21 cellular contexts compared by ENCODE assay signal in the genomic region with DNA sequence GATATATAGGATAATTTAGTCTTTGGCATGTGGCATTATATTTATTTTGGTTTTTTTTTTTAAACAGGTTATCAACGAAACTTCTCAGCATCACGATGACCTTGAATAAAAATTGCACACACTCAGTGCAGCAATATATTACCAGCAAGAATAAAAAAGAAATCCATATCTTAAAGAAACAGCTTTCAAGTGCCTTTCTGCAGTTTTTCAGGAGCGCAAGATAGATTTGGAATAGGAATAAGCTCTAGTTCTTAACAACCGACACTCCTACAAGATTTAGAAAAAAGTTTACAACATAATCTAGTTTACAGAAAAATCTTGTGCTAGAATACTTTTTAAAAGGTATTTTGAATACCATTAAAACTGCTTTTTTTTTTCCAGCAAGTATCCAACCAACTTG. TPM values are rescaled to one million over a fixed set of nuclear protein-coding genes. Genes with fewer than 3 reads are reported as not detected.
DNase-seq lines count a peak whose midpoint lies in the region; ATAC-seq and TF ChIP-seq lines count a peak whose summit lies in the region.
"Had no signal": no experiment of that assay in that cellular context is flagged by ENCODE, and none has a peak within 500 bp of the region (broad histone marks: within the 10 kb centered on the region; RNA-seq: fewer than 3 reads in every experiment).

No MANE protein-coding gene starts in this region.

- peak overlapping the region; percentile 88; the same call in 1 of the 2 replicates for H3K4me2 ChIP-seq in SK-N-SH
- H3K4me2 ChIP-seq: BLaER1 had no signal

- no peaks in the 10 kb centered on the region for H3K9me2 ChIP-seq in SK-N-SH

- no peak for DNase-seq in SK-N-SH
- DNase-seq in astrocyte of the spinal cord (ENCODE audit: low read depth, low spot score): peak; percentile 27
- DNase-seq in effector memory CD8-positive, alpha-beta T cell: no peak
- no peak for DNase-seq in globus pallidus (ENCODE audit: low spot score)
- DNase-seq: GF-D8; GOT3; Karpas-422; MM.1S; NCI-H1092 treated with DMSO at 0.1 percent for 48 hours; NCI-H1694; NCI-H526 treated with DMSO at 0.1 percent for 48 hours; NK-92 treated with Interleukin-12 subunit alpha and Interleukin-12 subunit beta, amount 100 ng/mL, for 24 hours; OCI-M1; RPMI8226; SIG-M5 had no signal

- H3K27me3 ChIP-seq in SK-N-SH (ENCODE audit: insufficient read depth) (no peaks in the 10 kb centered on the region), subcutaneous abdominal adipose tissue (ENCODE audit: control insufficient read depth in 5 of 5, insufficient read depth in 4 of 5, low read length in 5 of 5) (no peaks in the 10 kb centered on the region)
- H3K27me3 ChIP-seq: BLaER1 had no signal

- ATAC-seq in SK-N-SH treated with all-trans-retinoic acid at 6 μM for 48 hours (no peak), HG02610 (IDR thresholded peaks at IDR 0.05; ENCODE audit: unreplicated experiment) (no peak)
- no peak for ATAC-seq in effector memory CD8-positive, alpha-beta T cell (replicated peaks)

- no peak for TF ChIP-seq RAD21 in SK-N-SH (IDR thresholded peaks at IDR 0.05; ENCODE audit: low read length)

- peak overlapping the region; percentile 100 for H3K9ac ChIP-seq in SK-N-SH
- no peak overlapping the region for H3K9ac ChIP-seq in subcutaneous abdominal adipose tissue (ENCODE audit: low read length in 5 of 5)
- H3K9ac ChIP-seq: BLaER1 had no signal

- no peak overlapping the region for H3K4me3 Mint-ChIP-seq in effector memory CD8-positive, alpha-beta T cell

- WGBS in SK-N-SH (ENCODE audit: low lambda C conversion rate): 88% methylated on average over 4 of the region's 4 CpGs
- WGBS in mesodermal cell (ENCODE audit: insufficient coverage in 2 of 2), 2 experiments: 100% methylated on average over 1 of the region's 4 CpGs; no CpG with 5 or more reads in 1 of the 2 experiments

- no peak overlapping the region for H2AFZ ChIP-seq in SK-N-SH (ENCODE audit: low read depth)

- POLR2A ChIA-PET in SK-N-SH (lab: Yijun Ruan, JAX): no interaction called here

- H3K9me3 Mint-ChIP-seq in effector memory CD8-positive, alpha-beta T cell: no peaks in the 10 kb centered on the region

- no peak for TF ChIP-seq CTCF in SK-N-SH (IDR thresholded peaks at IDR 0.05)
- TF ChIP-seq CTCF in astrocyte of the spinal cord (IDR thresholded peaks at IDR 0.05; ENCODE audit: low read depth, low read length): no peak

- TF ChIP-seq EP300 in SK-N-SH (IDR thresholded peaks at IDR 0.05; ENCODE audit: borderline replicate concordance in 1 of 2, low read depth in 1 of 2, low read length in 1 of 2): no peak

- peaks cover 0 to 12% of the 10 kb centered on the region in 2 experiments; a peak in 2 of 4 replicates for H3K4me1 ChIP-seq in SK-N-SH (ENCODE audit: control insufficient read depth in 1 of 2, insufficient read depth in 2 of 2, low read depth in 1 of 2, low read length in 1 of 2)
- no peaks in the 10 kb centered on the region for H3K4me1 ChIP-seq in mesodermal cell (ENCODE audit: control insufficient read depth, insufficient read depth, low read length, poor library complexity, severe bottlenecking)
- peaks cover 6 to 47% (median 39%) of the 10 kb centered on the region in 5 donors for H3K4me1 ChIP-seq in subcutaneous abdominal adipose tissue (ENCODE audit: control insufficient read depth in 5 of 5, insufficient read depth in 5 of 5, low read length in 5 of 5)

- peaks cover 89% of the 10 kb centered on the region for H3F3A ChIP-seq in SK-N-SH (replicated peaks; ENCODE audit: insufficient read depth)

- H3K79me2 ChIP-seq in SK-N-SH (ENCODE audit: insufficient read depth): peaks cover 43% of the 10 kb centered on the region

- H3K4me1 Mint-ChIP-seq in effector memory CD8-positive, alpha-beta T cell (ENCODE audit: low read depth in 2 of 2): peaks cover 13 to 29% of the 10 kb centered on the region in 2 donors

- in situ Hi-C loops in astrocyte of the spinal cord (cut with HindIII; ENCODE audit: low sequenced_read_pairs): loop anchor here (25.0 kb wide), 1 partner anchor 375 kb away; no protein-coding TSS in a partner anchor

- H3K9me3 ChIP-seq in SK-N-SH (no peaks in the 10 kb centered on the region), mesodermal cell (ENCODE audit: control insufficient read depth, low read length) (no peaks in the 10 kb centered on the region), subcutaneous abdominal adipose tissue (ENCODE audit: control insufficient read depth in 5 of 5, low read length in 5 of 5) (peaks cover 0 to 7% (median 0%) of the 10 kb centered on the region in 5 donors)
- H3K9me3 ChIP-seq: BLaER1 had no signal

- H3K27ac ChIP-seq in SK-N-SH (ENCODE audit: low read depth in 2 of 2, low read length in 1 of 2) (peak overlapping the region; percentile 12 to 98; a peak in 3 of 4 replicates), mesodermal cell (ENCODE audit: low read depth, low read length, severe bottlenecking) (peak overlapping the region; percentile 34), subcutaneous abdominal adipose tissue (ENCODE audit: low read depth, low read length) (peak overlapping the region; percentile 68)
- H3K27ac ChIP-seq: 22Rv1, BLaER1 had no signal

- peaks cover 66% of the 10 kb centered on the region for H4K20me1 ChIP-seq in SK-N-SH (ENCODE audit: insufficient read depth)

- H3K36me3 ChIP-seq in SK-N-SH (replicated peaks in 1 of 2; ENCODE audit: control insufficient read depth in 1 of 2, insufficient read depth in 2 of 2, low read length in 1 of 2) (peaks cover 51 to 57% of the 10 kb centered on the region in 2 experiments), mesodermal cell (ENCODE audit: control insufficient read depth, insufficient read depth, low read length) (peaks cover 51% of the 10 kb centered on the region), subcutaneous abdominal adipose tissue (ENCODE audit: control insufficient read depth in 5 of 5, insufficient read depth in 5 of 5, low read length in 5 of 5) (peaks cover 36 to 58% (median 53%) of the 10 kb centered on the region in 5 donors)

- H3K27me3 Mint-ChIP-seq in effector memory CD8-positive, alpha-beta T cell: no peaks in the 10 kb centered on the region

- H3K27ac Mint-ChIP-seq in effector memory CD8-positive, alpha-beta T cell: peak overlapping the region in 1 of 2 donors; percentile 100

- H3K36me3 Mint-ChIP-seq in effector memory CD8-positive, alpha-beta T cell (ENCODE audit: insufficient read depth): peaks cover 85% of the 10 kb centered on the region

- CTCF ChIA-PET in SK-N-SH (lab: Yijun Ruan, JAX): interaction anchor here (0.7 kb wide), 1 partner anchor 384 kb away, joined by 4 read pairs; no protein-coding TSS in a partner anchor

- H3K4me3 ChIP-seq in SK-N-SH (ENCODE audit: low read depth in 2 of 2, low read length in 1 of 2): peak overlapping the region in 1 of 2 experiments; percentile 9; a peak in 1 of 4 replicates
- no peak overlapping the region for H3K4me3 ChIP-seq in astrocyte of the spinal cord (ENCODE audit: low read depth, low read length)
- no peak overlapping the region for H3K4me3 ChIP-seq in mesodermal cell (ENCODE audit: extremely low read depth, insufficient read depth, low read length, poor library complexity, severe bottlenecking)
- H3K4me3 ChIP-seq in subcutaneous abdominal adipose tissue (ENCODE audit: low read depth in 1 of 5, low read length in 5 of 5): no peak overlapping the region
- H3K4me3 ChIP-seq: BLaER1 had no signal

TF ChIP-seq in SK-N-SH, 30 proteins besides CTCF, POLR2A, EP300 and RAD21:
- TF ChIP-seq POLR2AphosphoS5 (IDR thresholded peaks at IDR 0.05; ENCODE audit: low read depth, low read length) (peak; percentile 10; the same call in 1 of the 2 replicates), NFIC (IDR thresholded peaks at IDR 0.05; ENCODE audit: borderline replicate concordance) (no peak), TCF12 (IDR thresholded peaks at IDR 0.05) (no peak)

TF ChIP-seq in SK-N-SH treated with all-trans-retinoic acid at 6 μM for 48 hours, 23 proteins besides CTCF, POLR2A, EP300 and RAD21 (continues in another document):
- TF ChIP-seq, protein P1, sequence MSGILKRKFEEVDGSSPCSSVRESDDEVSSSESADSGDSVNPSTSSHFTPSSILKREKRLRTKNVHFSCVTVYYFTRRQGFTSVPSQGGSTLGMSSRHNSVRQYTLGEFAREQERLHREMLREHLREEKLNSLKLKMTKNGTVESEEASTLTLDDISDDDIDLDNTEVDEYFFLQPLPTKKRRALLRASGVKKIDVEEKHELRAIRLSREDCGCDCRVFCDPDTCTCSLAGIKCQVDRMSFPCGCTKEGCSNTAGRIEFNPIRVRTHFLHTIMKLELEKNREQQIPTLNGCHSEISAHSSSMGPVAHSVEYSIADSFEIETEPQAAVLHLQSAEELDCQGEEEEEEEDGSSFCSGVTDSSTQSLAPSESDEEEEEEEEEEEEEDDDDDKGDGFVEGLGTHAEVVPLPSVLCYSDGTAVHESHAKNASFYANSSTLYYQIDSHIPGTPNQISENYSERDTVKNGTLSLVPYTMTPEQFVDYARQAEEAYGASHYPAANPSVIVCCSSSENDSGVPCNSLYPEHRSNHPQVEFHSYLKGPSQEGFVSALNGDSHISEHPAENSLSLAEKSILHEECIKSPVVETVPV (CRISPR knock-in tag; IDR thresholded peaks at IDR 0.05): no peak
- TF ChIP-seq ZFP3 (CRISPR knock-in tag; IDR thresholded peaks at IDR 0.05): no peak
- TF ChIP-seq TCF4 (CRISPR knock-in tag; IDR thresholded peaks at IDR 0.05; ENCODE audit: borderline replicate concordance): no peak
- TF ChIP-seq, protein P2, sequence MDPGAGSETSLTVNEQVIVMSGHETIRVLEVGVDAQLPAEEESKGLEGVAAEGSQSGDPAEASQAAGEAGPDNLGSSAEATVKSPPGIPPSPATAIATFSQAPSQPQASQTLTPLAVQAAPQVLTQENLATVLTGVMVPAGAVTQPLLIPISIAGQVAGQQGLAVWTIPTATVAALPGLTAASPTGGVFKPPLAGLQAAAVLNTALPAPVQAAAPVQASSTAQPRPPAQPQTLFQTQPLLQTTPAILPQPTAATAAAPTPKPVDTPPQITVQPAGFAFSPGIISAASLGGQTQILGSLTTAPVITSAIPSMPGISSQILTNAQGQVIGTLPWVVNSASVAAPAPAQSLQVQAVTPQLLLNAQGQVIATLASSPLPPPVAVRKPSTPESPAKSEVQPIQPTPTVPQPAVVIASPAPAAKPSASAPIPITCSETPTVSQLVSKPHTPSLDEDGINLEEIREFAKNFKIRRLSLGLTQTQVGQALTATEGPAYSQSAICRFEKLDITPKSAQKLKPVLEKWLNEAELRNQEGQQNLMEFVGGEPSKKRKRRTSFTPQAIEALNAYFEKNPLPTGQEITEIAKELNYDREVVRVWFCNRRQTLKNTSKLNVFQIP (CRISPR knock-in tag; IDR thresholded peaks at IDR 0.05; ENCODE audit: borderline replicate concordance, low read depth): no peak
- no peak for TF ChIP-seq GLIS3 (CRISPR knock-in tag; IDR thresholded peaks at IDR 0.05)
- no peak for TF ChIP-seq PPARA (CRISPR knock-in tag; IDR thresholded peaks at IDR 0.05; ENCODE audit: borderline replicate concordance)

RNA-seq across cellular contexts. Expression of a gene that starts 9.1 kb away (rescaled TPM):
- 4,747 and 5,016 TPM in 2 replicates for polyA plus RNA-seq in SK-N-SH (2012; rRNA removed)
- 4,035 and 4,614 TPM in 2 replicates for polyA plus RNA-seq in SK-N-SH (2012; cell fraction: cytosol; rRNA removed)
- polyA plus RNA-seq in SK-N-SH (2012; cell fraction: nucleus; rRNA removed): 5,845 and 10,924 TPM in 2 replicates
- polyA plus RNA-seq in mesodermal cell (2013, experiment 1 of 2): 9,893 TPM
- 9,295 TPM for polyA plus RNA-seq in mesodermal cell (2013, experiment 2 of 2)

RNA-seq across cellular contexts. Expression of a gene that starts 35.7 kb away (rescaled TPM):
- 3.1 and 4.1 TPM in 2 replicates for polyA plus RNA-seq in SK-N-SH (2012; rRNA removed)
- 3.7 and 4.0 TPM in 2 replicates for polyA plus RNA-seq in SK-N-SH (2012; cell fraction: cytosol; rRNA removed)
- polyA plus RNA-seq in SK-N-SH (2012; cell fraction: nucleus; rRNA removed): 3.6 and 8.0 TPM in 2 replicates
- 7.9 TPM for polyA plus RNA-seq in mesodermal cell (2013, experiment 1 of 2)
- 6.1 TPM for polyA plus RNA-seq in mesodermal cell (2013, experiment 2 of 2)
